ENCODE assay signal across 21 cellular contexts in genomic region chr15:49610166-49610918, GRCh38. TPM values are rescaled to one million over a fixed set of nuclear protein-coding genes. Genes with fewer than 3 reads are reported as not detected.
A peak's percentile ranks its signal among the peaks of the same experiment; 100 is the strongest.
DNase-seq lines count a peak whose midpoint lies in the region; ATAC-seq, FAIRE-seq and TF ChIP-seq lines count a peak whose summit lies in the region.
"Had no signal": no experiment of that assay in that cellular context is flagged by ENCODE, and none has a peak within 500 bp of the region (broad histone marks: within the 10 kb centered on the region; RNA-seq: fewer than 3 reads in every experiment).

No MANE protein-coding gene starts in this region.

- no peak overlapping the region for H3K56ac ChIP-seq in H1 (replicated peaks; ENCODE audit: insufficient read length, low read depth, low read length)

- H3K79me2 ChIP-seq in mammary epithelial cell (ENCODE audit: insufficient read depth, low read length) = no peaks in the 10 kb centered on the region
- H3K79me2 ChIP-seq in H1 (ENCODE audit: control insufficient read depth in 1 of 2, insufficient read depth in 2 of 2, low read length in 2 of 2) = no peaks in the 10 kb centered on the region

- H3K18ac ChIP-seq in H1 (ENCODE audit: extremely low read depth, low read length) = no peak overlapping the region

- BruUV-seq in MCF 10A (replicated peaks; lab: Mats Ljungman, UMichigan) (no TSS peak), mammary epithelial cell (replicated peaks; lab: Mats Ljungman, UMichigan) (no TSS peak)

- no peaks in the 10 kb centered on the region for H3K23me2 ChIP-seq in H1 (ENCODE audit: low read depth, low read length)

- no peak overlapping the region for H3K4ac ChIP-seq in H1 (replicated peaks; ENCODE audit: insufficient read length, low read depth, low read length)

- peak overlapping the region; percentile 44 for H3K27ac Mint-ChIP-seq in MCF 10A (ENCODE audit: low read depth, unreplicated experiment)
- H3K27ac Mint-ChIP-seq: CD8-positive, alpha-beta memory T cell had no signal

- H3K4me1 ChIP-seq in mammary epithelial cell (ENCODE audit: insufficient read depth, low read length) (no peaks in the 10 kb centered on the region), H1 (replicated peaks in 1 of 4; ENCODE audit: control insufficient read depth in 3 of 4, insufficient read depth in 4 of 4, low read length in 3 of 4) (no peaks in the 10 kb centered on the region), vagina (no peaks in the 10 kb centered on the region), uterus (no peaks in the 10 kb centered on the region)

- FAIRE-seq in H1 (lab: Jason Lieb, UNC) = no peak
- FAIRE-seq: GM12892, GM18507, K562 had no signal

- H3K4me3 ChIP-seq in mammary epithelial cell (replicated peaks in 1 of 3; ENCODE audit: insufficient read depth in 1 of 3, low read depth in 2 of 3, low read length in 3 of 3) (no peak overlapping the region), H1 (ENCODE audit: extremely low read depth in 1 of 4, insufficient read depth in 2 of 4, low read depth in 3 of 4, low read length in 4 of 4) (no peak overlapping the region), vagina (no peak overlapping the region), uterus (no peak overlapping the region)
- H3K4me3 ChIP-seq: K562, SK-N-MC had no signal

- POLR2A ChIA-PET in MCF 10A (lab: Yijun Ruan, JAX) (no interaction called here), H1 (lab: Charles Lee; ENCODE audit: partially characterized antibody) (no interaction called here), HEK293T (lab: Yijun Ruan, JAX) (no interaction called here)

- H3K79me1 ChIP-seq in H1 (ENCODE audit: low read depth, low read length) = no peaks in the 10 kb centered on the region

- peaks cover 8% of the 10 kb centered on the region for H3K9me3 Mint-ChIP-seq in MCF 10A (ENCODE audit: unreplicated experiment)

- no peak for TF ChIP-seq CTCF in MCF 10A (IDR thresholded peaks at IDR 0.05; ENCODE audit: unreplicated experiment)
- no peak for TF ChIP-seq CTCF in mammary epithelial cell (conservative IDR thresholded peaks at IDR 0.05 in 1 of 2, IDR thresholded peaks at IDR 0.05 in 1 of 2; ENCODE audit: extremely low read depth in 1 of 2, insufficient read depth in 1 of 2, low read depth in 1 of 2, low read length in 2 of 2)
- no peak for TF ChIP-seq CTCF in H1 (IDR thresholded peaks at IDR 0.05; ENCODE audit: control extremely low read depth in 1 of 3, insufficient read depth in 1 of 3, low read depth in 1 of 3, low read length in 3 of 3)
- TF ChIP-seq CTCF in vagina (IDR thresholded peaks at IDR 0.05) = no peak
- no peak for TF ChIP-seq CTCF in uterus (IDR thresholded peaks at IDR 0.05)

- 85% methylated on average over 2 of the region's 2 CpGs for whole genome bisulfite sequencing in mammary epithelial cell (ENCODE audit: low coverage, missing lambda C conversion rate)
- 71% methylated on average over 2 of the region's 2 CpGs; no CpG with 5 or more reads in 1 of the 2 experiments for WGBS in H1 (ENCODE audit: extremely low coverage in 1 of 2, insufficient coverage in 1 of 2, insufficient read length in 1 of 2, insufficient replicate concordance in 2 of 2, low coverage in 1 of 2, low lambda C conversion rate in 2 of 2, missing lambda C conversion rate in 1 of 2), 2 experiments

- DNase-seq in MCF 10A (ENCODE audit: unreplicated experiment) = peak; percentile 10
- DNase-seq in mammary epithelial cell = no peak
- no peak for DNase-seq in H1 (ENCODE audit: low read depth in 1 of 2, low spot score in 2 of 2)
- peak; percentile 24 for DNase-seq in iris pigment epithelial cell (ENCODE audit: low read depth)
- no peak for DNase-seq in vagina (ENCODE audit: extremely low spot score in 2 of 2)
- no peak for DNase-seq in uterus
- DNase-seq in HEK293T (ENCODE audit: extremely low spot score) = no peak
- DNase-seq: CD8-positive, alpha-beta memory T cell; H7; NCI-H1105 treated with DMSO at 0.1 percent for 48 hours; NCI-H1694; NCI-H510A; NCI-H748 treated with DMSO at 0.1 percent for 48 hours; NK-92 treated with Interleukin-12 subunit alpha and Interleukin-12 subunit beta, amount 100 ng/mL, for 24 hours; SHP77 had no signal

- TF ChIP-seq EP300 in H1 (IDR thresholded peaks at IDR 0.05; ENCODE audit: borderline replicate concordance in 1 of 2, low read depth in 2 of 2, low read length in 2 of 2) = no peak

- H3K27me3 Mint-ChIP-seq in MCF 10A (ENCODE audit: insufficient read depth, unreplicated experiment) = no peaks in the 10 kb centered on the region

- no peak for TF ChIP-seq RAD21 in H1 (IDR thresholded peaks at IDR 0.05 in 1 of 2, conservative IDR thresholded peaks at IDR 0.05 in 1 of 2; ENCODE audit: low read depth in 2 of 2, low read length in 2 of 2)

- dilution Hi-C loops in mammary epithelial cell (cut with HindIII; ENCODE audit: low sequenced_read_pairs) = no loop called here

- H3K9me3 ChIP-seq in mammary epithelial cell (replicated peaks; ENCODE audit: insufficient read depth, low read length) (no peaks in the 10 kb centered on the region), H1 (ENCODE audit: insufficient read depth in 2 of 2, low read depth in 1 of 2, low read length in 1 of 2) (0 out of 4 replicates have a peak, but pooled peaks cover 0 to 4% of the 10 kb centered on the region in 2 experiments), vagina (no peaks in the 10 kb centered on the region), uterus (no peaks in the 10 kb centered on the region)

- TF ChIP-seq POLR2A in H1 (IDR thresholded peaks at IDR 0.05; ENCODE audit: control extremely low read depth in 1 of 2, low read depth in 2 of 2, low read length in 2 of 2) (no peak), vagina (IDR thresholded peaks at IDR 0.05) (no peak), uterus (IDR thresholded peaks at IDR 0.05) (no peak)

- H3K9ac ChIP-seq in mammary epithelial cell (ENCODE audit: insufficient read depth, low read length) (no peak overlapping the region), H1 (replicated peaks in 1 of 4; ENCODE audit: extremely low read depth in 1 of 4, low read depth in 3 of 4, low read length in 3 of 4) (no peak overlapping the region)

- H3K23ac ChIP-seq in H1 (ENCODE audit: insufficient read length) = no peak overlapping the region

- H2BK12ac ChIP-seq in H1 (ENCODE audit: low read depth, low read length) = no peak overlapping the region

- no peak overlapping the region for H2BK20ac ChIP-seq in H1 (ENCODE audit: low read length)

- in situ Hi-C loops in mammary epithelial cell (cut with MboI; ENCODE audit: low sequenced_read_pairs in 2 of 2) = no loop called here

- no peaks in the 10 kb centered on the region for H3K4me1 Mint-ChIP-seq in MCF 10A (ENCODE audit: insufficient read depth, unreplicated experiment)
- H3K4me1 Mint-ChIP-seq: CD8-positive, alpha-beta memory T cell had no signal

- peaks cover 5% of the 10 kb centered on the region for H3K36me3 Mint-ChIP-seq in MCF 10A (ENCODE audit: insufficient read depth, unreplicated experiment)

- H2BK15ac ChIP-seq in H1 (ENCODE audit: low read length) = no peak overlapping the region

- H3K4me3 Mint-ChIP-seq in MCF 10A (ENCODE audit: unreplicated experiment) = no peak overlapping the region
- H3K4me3 Mint-ChIP-seq: CD8-positive, alpha-beta memory T cell had no signal

- no peak overlapping the region for H2AK5ac ChIP-seq in H1 (ENCODE audit: low read depth, low read length)

- H4K20me1 ChIP-seq in mammary epithelial cell (ENCODE audit: insufficient read depth, low read length) (no peaks in the 10 kb centered on the region), H1 (replicated peaks in 1 of 2; ENCODE audit: control insufficient read depth in 1 of 2, insufficient read depth in 2 of 2, low read length in 2 of 2) (no peaks in the 10 kb centered on the region)

- no peak overlapping the region for H2BK120ac ChIP-seq in H1 (replicated peaks; ENCODE audit: low read depth, low read length)

- CTCF ChIA-PET in MCF 10A (lab: Yijun Ruan, JAX) (interaction anchor here (0.6 to 1.2 kb wide), 2 partner anchors 393 to 395 kb away, joined by 3 read pairs; no protein-coding TSS in a partner anchor), mammary epithelial cell (lab: Charles Lee; ENCODE audit: low non-redundant PET) (no interaction called here), H1 (lab: Charles Lee; ENCODE audit: partially characterized antibody) (no interaction called here), HEK293T (lab: Yijun Ruan, JAX) (no interaction called here)

- H3K27me3 ChIP-seq in mammary epithelial cell (ENCODE audit: insufficient read depth, low read length) (no peaks in the 10 kb centered on the region), H1 (replicated peaks in 1 of 4; ENCODE audit: control insufficient read depth in 3 of 4, extremely low read depth in 1 of 4, insufficient read depth in 3 of 4, low read length in 3 of 4) (no peaks in the 10 kb centered on the region), vagina (no peaks in the 10 kb centered on the region), uterus (no peaks in the 10 kb centered on the region)

- H3K36me3 ChIP-seq in mammary epithelial cell (ENCODE audit: insufficient read depth, low read length) (no peaks in the 10 kb centered on the region), H1 (ENCODE audit: control insufficient read depth in 2 of 4, insufficient read depth in 4 of 4, low read length in 3 of 4) (no peaks in the 10 kb centered on the region; a peak in 1 of 8 replicates), vagina (no peaks in the 10 kb centered on the region), uterus (no peaks in the 10 kb centered on the region)

- intact Hi-C loops in MCF 10A (cut with micrococcal nuclease) = no loop called here
- intact Hi-C loops in mammary epithelial cell (cut with micrococcal nuclease) = no loop called here
- intact Hi-C loops in vagina (cut with DNase I) = no loop called here
- intact Hi-C loops in uterus (cut with DNase I; ENCODE audit: low total_unique reads) = no loop called here

- H2AFZ ChIP-seq in mammary epithelial cell (ENCODE audit: low read depth, low read length) (no peak overlapping the region), H1 (ENCODE audit: low read length) (no peak overlapping the region)

- H4K91ac ChIP-seq in H1 (replicated peaks; ENCODE audit: insufficient read length, low read length) = no peak overlapping the region

- no peak overlapping the region for H4K8ac ChIP-seq in H1 (ENCODE audit: extremely low read depth, insufficient read depth, low read length)

- no peak overlapping the region for H3K27ac ChIP-seq in mammary epithelial cell (ENCODE audit: insufficient read depth, low read depth, low read length)
- H3K27ac ChIP-seq in H1 (ENCODE audit: low read depth, low read length) = no peak overlapping the region
- peak overlapping the region; percentile 10 for H3K27ac ChIP-seq in vagina
- H3K27ac ChIP-seq in uterus = no peak overlapping the region
- H3K27ac ChIP-seq: 22Rv1, SK-N-MC had no signal

- ATAC-seq in GM21381 (IDR thresholded peaks at IDR 0.05; ENCODE audit: unreplicated experiment) = no peak
- ATAC-seq: K562 had no signal

- no peak overlapping the region for H2BK5ac ChIP-seq in H1 (ENCODE audit: low read depth, low read length)

- H4K5ac ChIP-seq in H1 (ENCODE audit: insufficient read length, low read depth, low read length) = no peak overlapping the region

- H3K4me2 ChIP-seq in mammary epithelial cell (ENCODE audit: insufficient read depth, low read depth, low read length) (no peak overlapping the region), H1 (ENCODE audit: insufficient read depth in 1 of 2, low read depth in 2 of 2, low read length in 2 of 2) (no peak overlapping the region)

- no peak overlapping the region for H3K14ac ChIP-seq in H1 (ENCODE audit: insufficient read length)

RNA-seq across cellular contexts. Expression of gene FAM227B, which starts 10.3 kb away (rescaled TPM):
- total RNA-seq in MCF 10A (2022) (5.8 and 6.4 TPM in 2 replicates), mammary epithelial cell (1 to 10 TPM; 5.0 to 5.4 TPM), vagina (2.9 TPM), uterus (10 to 100 TPM in 2 of 4 donors, 1 to 10 TPM in 2; 2.6 to 15.7 (median 9.9) TPM)
- polyA plus RNA-seq in mammary epithelial cell (2.4 TPM), H1 (2011; rRNA removed) (2.0 and 4.0 TPM in 2 replicates)
- polyA minus RNA-seq in mammary epithelial cell = not detected
- 6.5 and 7.4 TPM in 2 replicates for total RNA-seq in H1 (2021; fragmentation: NEBNext Ultra II Directional; extraction: Animal tissue kit (Norgen Biotek cat#: 25700))
- 3.6 TPM for polyA plus RNA-seq in H1 (2011; cell fraction: cytosol; rRNA removed)
- polyA plus RNA-seq in H1 (2011; cell fraction: nucleus; rRNA removed) = 3.0 TPM
- polyA plus RNA-seq in H1 (2012, experiment 1 of 2) = 2.0 to 4.5 TPM (median 3.5 TPM) in 4 replicates
- 0.58 TPM for polyA plus RNA-seq in H1 (2012, experiment 2 of 2)
- polyA plus RNA-seq in H1 (2013, experiment 1 of 2) = 4.3 TPM
- 3.9 TPM for polyA plus RNA-seq in H1 (2013, experiment 2 of 2)
- polyA minus RNA-seq in H1 (2011; rRNA and poly(A)+ RNA removed) = 5.3 and 8.0 TPM in 2 replicates
- 3.2 TPM for polyA minus RNA-seq in H1 (2011; cell fraction: cytosol; rRNA and poly(A)+ RNA removed)
- 11.3 TPM for polyA minus RNA-seq in H1 (2011; cell fraction: nucleus; rRNA and poly(A)+ RNA removed)

RNA-seq across cellular contexts. Expression of gene DTWD1, which starts 10.5 kb away (rescaled TPM):
- total RNA-seq in MCF 10A (2022) (29.6 and 31.0 TPM in 2 replicates), mammary epithelial cell (10 to 100 TPM; 23.2 to 24.2 TPM), vagina (13.3 TPM), uterus (10 to 100 TPM; 22.6 to 98.1 (median 71.5) TPM)
- polyA plus RNA-seq in mammary epithelial cell (9.7 TPM), H1 (2011; rRNA removed) (4.9 and 10.4 TPM in 2 replicates)
- polyA minus RNA-seq in mammary epithelial cell = 3.6 TPM
- total RNA-seq in H1 (2021; fragmentation: NEBNext Ultra II Directional; extraction: Animal tissue kit (Norgen Biotek cat#: 25700)) = 32.0 and 32.4 TPM in 2 replicates
- polyA plus RNA-seq in H1 (2011; cell fraction: cytosol; rRNA removed) = 17.0 TPM
- 9.1 TPM for polyA plus RNA-seq in H1 (2011; cell fraction: nucleus; rRNA removed)
- polyA plus RNA-seq in H1 (2012, experiment 1 of 2) = 19.0 to 39.8 TPM (median 24.6 TPM) in 4 replicates
- 14.1 TPM for polyA plus RNA-seq in H1 (2012, experiment 2 of 2)
- polyA plus RNA-seq in H1 (2013, experiment 1 of 2) = 15.6 TPM
- 14.7 TPM for polyA plus RNA-seq in H1 (2013, experiment 2 of 2)
- 10.6 and 22.3 TPM in 2 replicates for polyA minus RNA-seq in H1 (2011; rRNA and poly(A)+ RNA removed)
- 13.3 TPM for polyA minus RNA-seq in H1 (2011; cell fraction: cytosol; rRNA and poly(A)+ RNA removed)
- polyA minus RNA-seq in H1 (2011; cell fraction: nucleus; rRNA and poly(A)+ RNA removed) = 49.2 TPM

Comparison
In these comparisons a context has a peak if more than half of its experiments do, and no peak if none do; other contexts are left out.
1. DNase-seq: peak in MCF 10A (single experiment) and iris pigment epithelial cell (single experiment); none in mammary epithelial cell (single experiment), H1 (0 of 2), vagina (0 of 2), uterus (0 of 2) and HEK293T (single experiment).